Comparison of ENCODE assay signal across 9 cellular contexts in the genomic region with DNA sequence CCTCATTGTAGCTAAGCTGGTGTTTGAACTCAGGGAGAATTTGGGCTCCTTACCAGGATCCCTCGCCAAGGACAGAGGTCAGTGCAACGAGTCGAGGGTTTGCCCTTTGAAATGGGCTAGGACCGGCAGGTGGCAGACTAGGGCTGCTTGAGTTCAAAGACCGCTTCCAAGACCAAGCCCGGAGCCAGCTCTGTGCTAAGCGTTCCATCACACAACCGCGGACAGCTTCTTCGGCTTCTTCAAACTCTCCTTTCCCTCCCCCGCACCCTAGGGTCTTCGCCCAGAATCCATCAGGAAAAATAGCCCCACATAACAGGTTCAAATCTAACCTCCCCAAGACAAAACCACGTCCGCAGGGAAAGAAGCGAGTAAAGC. TPM values are rescaled to one million over a fixed set of nuclear protein-coding genes. Genes with fewer than 3 reads are reported as not detected.
DNase-seq lines count a peak whose midpoint lies in the region; ATAC-seq and TF ChIP-seq lines count a peak whose summit lies in the region.
"Had no signal": no experiment of that assay in that cellular context is flagged by ENCODE, and none has a peak within 500 bp of the region (broad histone marks: within the 10 kb centered on the region; RNA-seq: fewer than 3 reads in every experiment).

No MANE protein-coding gene starts in this region.

- H3K9ac ChIP-seq in KMS-11, result 0 out of 2 replicates have a peak overlapping the region, but pooled peaks have one; percentile 18
- no peak overlapping the region for H3K9ac ChIP-seq in neuronal stem cell (ENCODE audit: low read depth, low read length, poor library complexity)

- DNase-seq in D341Med (ENCODE audit: low spot score), result peak; percentile 89
- DNase-seq in SJCRH30, result peak; percentile 82 to 88
- DNase-seq in activated naive CD4-positive, alpha-beta T cell treated with anti-CD3 and anti-CD28 coated beads for 36 hours, result peak; percentile 88
- peak; percentile 84 for DNase-seq in globus pallidus (ENCODE audit: low spot score)
- peak; percentile 78 for DNase-seq in neuronal stem cell (ENCODE audit: low spot score)
- peak; percentile 88 for DNase-seq in superior temporal gyrus (ENCODE audit: extremely low spot score)

- no peaks in the 10 kb centered on the region for H3K36me3 Mint-ChIP-seq in activated naive CD4-positive, alpha-beta T cell treated with anti-CD3 and anti-CD28 coated beads for 36 hours (ENCODE audit: low read depth)

- no peak overlapping the region for H3K4ac ChIP-seq in neuronal stem cell (ENCODE audit: low read length)

- H2AK5ac ChIP-seq in neuronal stem cell (ENCODE audit: low read depth, low read length), result no peak overlapping the region

- H3K4me1 Mint-ChIP-seq in activated naive CD4-positive, alpha-beta T cell treated with anti-CD3 and anti-CD28 coated beads for 36 hours (ENCODE audit: low read depth), result peaks cover 22% of the 10 kb centered on the region

- no peaks in the 10 kb centered on the region for H4K20me1 ChIP-seq in KMS-11 (ENCODE audit: insufficient read depth)

- peak overlapping the region; percentile 82 for H3K4me3 Mint-ChIP-seq in activated naive CD4-positive, alpha-beta T cell treated with anti-CD3 and anti-CD28 coated beads for 36 hours

- H3K4me1 ChIP-seq in KMS-11 (ENCODE audit: low read depth, poor library complexity, severe bottlenecking) (peaks cover 14% of the 10 kb centered on the region), SJCRH30 (peaks cover 6% of the 10 kb centered on the region; the same call in 1 of the 2 replicates), neuronal stem cell (ENCODE audit: control insufficient read depth in 2 of 2, insufficient read depth in 1 of 2, low read depth in 1 of 2, low read length in 2 of 2) (peaks cover 9 to 12% of the 10 kb centered on the region in 2 donors)

- H3K9me3 ChIP-seq in SJCRH30 (replicated peaks) (no peaks in the 10 kb centered on the region), neuronal stem cell (replicated peaks in 1 of 2; ENCODE audit: control insufficient read depth in 2 of 2, insufficient read depth in 1 of 2, low read depth in 1 of 2, low read length in 2 of 2) (no peaks in the 10 kb centered on the region)

- H2AFZ ChIP-seq in KMS-11 (ENCODE audit: low read depth), result peak overlapping the region; percentile 90
- H2AFZ ChIP-seq in neuronal stem cell (ENCODE audit: low read length), result peak overlapping the region; percentile 98

- H3K27ac ChIP-seq in KMS-11, result peak overlapping the region; percentile 35; the same call in 1 of the 2 replicates
- H3K27ac ChIP-seq in SJCRH30, result no peak overlapping the region; the same call in 1 of the 2 replicates
- peak overlapping the region; percentile 74 for H3K27ac ChIP-seq in neuronal stem cell (replicated peaks; ENCODE audit: low read length)

- no peaks in the 10 kb centered on the region for H3K9me3 Mint-ChIP-seq in activated naive CD4-positive, alpha-beta T cell treated with anti-CD3 and anti-CD28 coated beads for 36 hours

- WGBS in neuronal stem cell (ENCODE audit: extremely low coverage in 2 of 2, insufficient read length in 2 of 2, insufficient replicate concordance in 1 of 2), 2 donors, result no CpG with 5 or more reads among the region's 15 CpGs

- H3K27me3 Mint-ChIP-seq in activated naive CD4-positive, alpha-beta T cell treated with anti-CD3 and anti-CD28 coated beads for 36 hours (ENCODE audit: low read depth), result no peaks in the 10 kb centered on the region

- no peak overlapping the region for H3K4me3 ChIP-seq in KMS-11 (IDR thresholded peaks at IDR 0.05; ENCODE audit: insufficient read depth, low read depth, low read length)
- peak overlapping the region; percentile 63 for H3K4me3 ChIP-seq in SJCRH30
- H3K4me3 ChIP-seq in neuronal stem cell (ENCODE audit: low read length in 2 of 2), result peak overlapping the region; percentile 55 to 83

- H3K27ac Mint-ChIP-seq in activated naive CD4-positive, alpha-beta T cell treated with anti-CD3 and anti-CD28 coated beads for 36 hours, result peak overlapping the region; percentile 78

- H3K14ac ChIP-seq in neuronal stem cell (ENCODE audit: low read length), result no peak overlapping the region

- H3K4me2 ChIP-seq in KMS-11 (peak overlapping the region; percentile 81), neuronal stem cell (ENCODE audit: insufficient read depth, low read length, poor library complexity, severe bottlenecking) (peak overlapping the region; percentile 89)

- H2BK12ac ChIP-seq in neuronal stem cell (ENCODE audit: low read length), result no peak overlapping the region

- H3K23ac ChIP-seq in neuronal stem cell (ENCODE audit: low read depth, low read length, poor library complexity), result no peak overlapping the region

- no peak overlapping the region for H2BK120ac ChIP-seq in neuronal stem cell (ENCODE audit: low read depth, low read length)

- peak; percentile 54; the same call in 1 of the 2 replicates for TF ChIP-seq CTCF in KMS-11 (conservative IDR thresholded peaks at IDR 0.05; ENCODE audit: low read depth, low read length)

- H3K79me1 ChIP-seq in neuronal stem cell (ENCODE audit: low read depth, low read length), result no peaks in the 10 kb centered on the region

- intact Hi-C loops in activated naive CD4-positive, alpha-beta T cell treated with anti-CD3 and anti-CD28 coated beads for 36 hours (cut with micrococcal nuclease), result loop anchor here (1.0 to 10.0 kb wide), 4 partner anchors 15 to 405 kb away; no protein-coding TSS in a partner anchor

- no peak overlapping the region for H4K91ac ChIP-seq in neuronal stem cell (ENCODE audit: low read depth, low read length, poor library complexity)

- ATAC-seq in GM21447 (IDR thresholded peaks at IDR 0.05; ENCODE audit: unreplicated experiment), result peak; percentile 80

- H3K36me3 ChIP-seq in KMS-11 (ENCODE audit: insufficient read depth) (no peaks in the 10 kb centered on the region), SJCRH30 (no peaks in the 10 kb centered on the region), neuronal stem cell (replicated peaks in 1 of 2; ENCODE audit: control insufficient read depth in 2 of 2, insufficient read depth in 2 of 2, low read length in 2 of 2) (no peaks in the 10 kb centered on the region)

- H3K27me3 ChIP-seq in KMS-11 (ENCODE audit: insufficient read depth, low read depth), result no peaks in the 10 kb centered on the region
- H3K27me3 ChIP-seq in SJCRH30, result no peaks in the 10 kb centered on the region
- H3K27me3 ChIP-seq in neuronal stem cell (ENCODE audit: control insufficient read depth in 3 of 3, insufficient read depth in 3 of 3, low read depth in 1 of 3, low read length in 3 of 3), result peaks cover 0 to 6% (median 0%) of the 10 kb centered on the region in 3 experiments

- no peak overlapping the region for H4K8ac ChIP-seq in neuronal stem cell (ENCODE audit: low read depth, low read length)

- no peak overlapping the region for H2BK5ac ChIP-seq in neuronal stem cell (ENCODE audit: low read length)

- H3K79me2 ChIP-seq in KMS-11 (ENCODE audit: insufficient read depth, low read depth), result no peaks in the 10 kb centered on the region

- no peak overlapping the region for H3K18ac ChIP-seq in neuronal stem cell (ENCODE audit: low read length)

- CTCF ChIA-PET in activated naive CD4-positive, alpha-beta T cell treated with anti-CD3 and anti-CD28 coated beads for 36 hours (lab: Charles Lee), result interaction anchor here (0.6 to 11.3 kb wide), 44 partner anchors 9 to 408 kb away, joined by 3 to 255 read pairs (median 4); a partner anchor contains a TSS

- no peak overlapping the region for H2BK15ac ChIP-seq in neuronal stem cell (ENCODE audit: low read length)

RNA-seq across cellular contexts. Expression of a gene that starts 0.7 kb away (rescaled TPM):
- total RNA-seq in SJCRH30 (2014; rRNA removed; shearing (Covaris generic)), result 2.8 and 3.4 TPM in 2 replicates
- 10 to 100 TPM in 1 of 2 experiments, 1 to 10 TPM in 1; 5.8 to 10.4 TPM for total RNA-seq in activated naive CD4-positive, alpha-beta T cell treated with anti-CD3 and anti-CD28 coated beads for 36 hours
- polyA plus RNA-seq in neuronal stem cell (2013, experiment 1 of 2), result 2.4 TPM
- 2.0 TPM for polyA plus RNA-seq in neuronal stem cell (2013, experiment 2 of 2)

RNA-seq across cellular contexts. Expression of a gene that starts 55.4 kb away (rescaled TPM):
- not detected in 2 replicates for total RNA-seq in SJCRH30 (2014; rRNA removed; shearing (Covaris generic))
- total RNA-seq in activated naive CD4-positive, alpha-beta T cell treated with anti-CD3 and anti-CD28 coated beads for 36 hours, result 100 to 1,000 TPM; 178 to 179 TPM
- not detected for polyA plus RNA-seq in neuronal stem cell (2013, experiment 1 of 2)
- polyA plus RNA-seq in neuronal stem cell (2013, experiment 2 of 2), result not detected
- total RNA-seq: temporal lobe had no signal

Comparison
In these comparisons a context has a peak if more than half of its experiments do, and no peak if none do; other contexts are left out.
1. RNA of a gene that starts 55.4 kb away (total RNA-seq): 178 to 179 TPM in activated naive CD4-positive, alpha-beta T cell treated with anti-CD3 and anti-CD28 coated beads for 36 hours; not detected in SJCRH30; every median in the first group is over 100 times any median in the second.
2. Peak in every context shown above with its lines, with median percentiles within 50 percentile points of each other: DNase-seq.